31 cellular contexts compared by ENCODE assay signal in the genomic region with DNA sequence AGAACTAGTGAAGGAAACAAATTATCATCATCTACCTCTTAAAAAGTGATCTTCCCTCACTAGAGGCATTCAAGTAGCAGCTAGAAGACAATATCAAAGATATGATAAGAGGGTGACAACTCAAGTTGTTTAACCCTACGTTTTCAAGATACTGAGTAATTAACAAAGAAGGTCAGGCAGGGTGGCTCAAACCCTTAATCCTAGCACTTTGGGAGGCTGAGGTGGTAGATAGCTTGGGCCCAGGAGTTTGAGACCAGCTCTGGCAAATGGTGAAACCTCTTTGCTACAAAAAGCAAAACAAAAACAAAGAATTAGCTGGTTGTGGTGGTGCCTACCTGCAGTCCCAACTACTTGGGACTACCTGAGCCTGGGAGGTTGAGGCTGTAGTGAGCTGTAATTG.
"Had no signal": no experiment of that assay in that cellular context is flagged by ENCODE, and none has a peak within 500 bp of the region (broad histone marks: within the 10 kb centered on the region; RNA-seq: fewer than 3 reads in every experiment).

No MANE protein-coding gene starts in this region.

- H3K9me3 ChIP-seq: neutrophil, ovary, pancreas, prostate gland, psoas muscle, right atrium auricular region, right lobe of liver, sigmoid colon had no signal

- H3K79me2 ChIP-seq: parathyroid adenoma had no signal

- H3K4me2 ChIP-seq: neural progenitor cell, smooth muscle cell had no signal

- H3K27ac ChIP-seq: neural progenitor cell, neutrophil, ovary, pancreas, parathyroid adenoma, prostate gland, psoas muscle, right atrium auricular region, right lobe of liver, sigmoid colon, skin epidermis, spleen had no signal

- H3K4me3 Mint-ChIP-seq: naive thymus-derived CD4-positive, alpha-beta T cell; naive thymus-derived CD8-positive, alpha-beta T cell; natural killer cell; natural killer cell treated with Interleukin-12 subunit alpha and Interleukin-12 subunit beta and Interleukin-15 and Interleukin-18, amount 100 ng/mL, for 72 hours; nephron; nephron progenitor cell; neural crest cell; neural progenitor cell had no signal

- H3K9me3 Mint-ChIP-seq: nephron, nephron progenitor cell, neural crest cell, neural progenitor cell had no signal

- H3K4me1 Mint-ChIP-seq: naive thymus-derived CD4-positive, alpha-beta T cell; naive thymus-derived CD8-positive, alpha-beta T cell; natural killer cell; nephron; nephron progenitor cell; neural crest cell; neural progenitor cell had no signal

- H3K36me3 ChIP-seq: neural progenitor cell, neutrophil, ovary, pancreas, prostate gland, right atrium auricular region, right lobe of liver, sigmoid colon, spleen had no signal

- H3K4me1 ChIP-seq: neural progenitor cell, pancreas, parathyroid adenoma, prostate gland, psoas muscle, right atrium auricular region, right lobe of liver, sigmoid colon, spleen had no signal

- H3K9ac ChIP-seq: neural progenitor cell, parathyroid adenoma had no signal

- H3K27me3 ChIP-seq: neural progenitor cell, neutrophil, ovary, pancreas, right atrium auricular region, right lobe of liver, sigmoid colon, spleen had no signal

- H3K36me3 Mint-ChIP-seq: naive thymus-derived CD4-positive, alpha-beta T cell; naive thymus-derived CD8-positive, alpha-beta T cell; natural killer cell; natural killer cell treated with Interleukin-12 subunit alpha and Interleukin-12 subunit beta and Interleukin-15 and Interleukin-18, amount 100 ng/mL, for 72 hours; neural progenitor cell had no signal

- DNase-seq: naive thymus-derived CD4-positive, alpha-beta T cell; naive thymus-derived CD8-positive, alpha-beta T cell; natural killer cell; nephron progenitor cell; nucleus accumbens; occipital lobe; ovary; pancreas; posterior cingulate gyrus; psoas muscle; retina; right cardiac atrium; right lobe of liver; sigmoid colon; small intestine; spleen; stimulated activated CD4-positive, alpha-beta T cell treated with anti-CD3 and anti-CD28 coated beads, Interleukin-12 subunit alpha, Interleukin-12 subunit beta, amount 100 ng/mL, for 4 hours; stimulated activated CD4-positive, alpha-beta T cell treated with anti-CD3 and anti-CD28 coated beads, Interleukin-15, amount 100 ng/mL, for 24 hours; stimulated activated CD4-positive, alpha-beta T cell treated with anti-CD3 and anti-CD28 coated beads, Interleukin-1b, Interleukin-23, amount 100 ng/mL, for 48 hours; stimulated activated CD4-positive, alpha-beta T cell treated with anti-CD3 and anti-CD28 coated beads, Interleukin-2, amount 100 ng/mL, for 24 hours had no signal

- H3K27me3 Mint-ChIP-seq: naive thymus-derived CD4-positive, alpha-beta T cell; naive thymus-derived CD8-positive, alpha-beta T cell; natural killer cell treated with Interleukin-12 subunit alpha and Interleukin-12 subunit beta and Interleukin-15 and Interleukin-18, amount 100 ng/mL, for 72 hours; progenitor cell of endocrine pancreas had no signal

- H3K27ac Mint-ChIP-seq: naive thymus-derived CD4-positive, alpha-beta T cell; naive thymus-derived CD8-positive, alpha-beta T cell; natural killer cell; natural killer cell treated with Interleukin-12 subunit alpha and Interleukin-12 subunit beta and Interleukin-15 and Interleukin-18, amount 100 ng/mL, for 72 hours; nephron; nephron progenitor cell; neural progenitor cell; progenitor cell of endocrine pancreas had no signal

- H3K4me3 ChIP-seq: neural progenitor cell, ovary, pancreas, prostate gland, psoas muscle, right atrium auricular region, right lobe of liver, sigmoid colon, skin epidermis, smooth muscle cell, spleen had no signal
